Comparison of ENCODE assay signal across 24 cellular contexts in the genomic region with DNA sequence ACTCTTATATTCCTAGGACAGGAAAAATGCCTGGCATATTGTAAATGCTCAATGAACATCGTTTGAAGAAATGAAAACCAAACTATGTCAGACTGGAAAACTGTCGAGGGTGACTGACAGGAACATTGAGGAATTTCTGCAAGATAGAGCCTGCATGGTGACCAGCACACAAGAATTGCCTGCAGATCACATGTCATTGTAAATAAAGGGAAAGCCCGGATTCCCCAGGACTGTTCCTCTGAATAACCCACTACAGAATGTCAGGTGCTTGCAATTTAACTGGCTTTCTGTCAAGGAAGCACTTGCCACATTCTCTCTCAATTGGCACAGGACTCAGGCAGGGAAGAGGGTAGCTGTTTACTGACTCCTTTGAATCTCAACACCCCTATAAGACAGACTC.
"Had no signal": no experiment of that assay in that cellular context is flagged by ENCODE, and none has a peak within 500 bp of the region (broad histone marks: within the 10 kb centered on the region; RNA-seq: fewer than 3 reads in every experiment).

No MANE protein-coding gene starts in this region.

- H3K36me3 ChIP-seq: MG63, Peyer's patch, SJCRH30 had no signal

- H3K4me3 ChIP-seq: MG63, PC-9, Peyer's patch, SJCRH30 had no signal

- DNase-seq: KBM-7, MG63, NCI-H1092, NCI-H1105 treated with DMSO at 0.1 percent for 48 hours, NCI-H1417 treated with DMSO at 0.1 percent for 48 hours, NCI-H146, NCI-H1694 treated with DMSO at 0.1 percent for 48 hours, NCI-H1930, NCI-H2081, NCI-H2107, NCI-H2171 treated with DMSO at 0.1 percent for 48 hours, NCI-H345, NCI-H446 treated with DMSO at 0.1 percent for 48 hours, NCI-H510A treated with DMSO at 0.1 percent for 48 hours, NCI-H526, NCI-H82, OCI-M1, PC-9, Peyer's patch, SHP77 treated with DMSO at 0.1 percent for 48 hours, SJCRH30, T-helper 1 cell had no signal

- H2AFZ ChIP-seq: PC-9 had no signal

- H3K4me1 ChIP-seq: Peyer's patch, SJCRH30 had no signal

- H3K27ac ChIP-seq: PC-9, Peyer's patch, SJCRH30 had no signal

- ATAC-seq: Right ventricle myocardium inferior, SK-N-SH treated with all-trans-retinoic acid at 6 μM for 48 hours had no signal

- H3K9me3 ChIP-seq: MG63, Peyer's patch, SJCRH30 had no signal

- H3K4me2 ChIP-seq: PC-9 had no signal

- H3K27me3 ChIP-seq: MG63, Peyer's patch had no signal
